In the genomic region with DNA sequence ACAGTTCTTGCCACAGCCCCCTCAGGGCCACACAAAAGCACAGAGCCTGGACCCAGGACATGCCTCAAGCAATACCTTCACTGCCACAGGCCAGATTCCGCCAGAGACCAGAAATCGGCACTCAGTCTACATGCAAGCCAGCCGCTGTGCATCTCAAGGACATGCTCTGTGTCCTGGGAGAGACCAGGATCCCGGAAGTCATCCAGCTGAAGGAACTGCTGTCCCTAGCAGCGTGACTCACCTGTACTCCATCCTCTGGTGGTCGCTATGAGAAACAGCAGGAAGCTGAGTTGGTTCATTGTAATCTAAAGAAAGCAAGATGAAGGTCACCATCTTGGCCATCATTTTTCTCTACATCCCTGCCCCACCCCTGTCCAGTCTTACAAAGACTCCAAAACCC, we compare ENCODE assay signal across 12 cellular contexts. TPM values are rescaled to one million over a fixed set of nuclear protein-coding genes. Genes with fewer than 3 reads are reported as not detected.
DNase-seq lines count a peak whose midpoint lies in the region; ATAC-seq and TF ChIP-seq lines count a peak whose summit lies in the region.
"Had no signal": no experiment of that assay in that cellular context is flagged by ENCODE, and none has a peak within 500 bp of the region (broad histone marks: within the 10 kb centered on the region; RNA-seq: fewer than 3 reads in every experiment).

No MANE protein-coding gene starts in this region.

- H3K4me1 Mint-ChIP-seq in WTC11 (0 out of 2 replicates have a peak, but pooled peaks cover 2% of the 10 kb centered on the region), neural progenitor cell (no peaks in the 10 kb centered on the region)

- H3K4me3 ChIP-seq in neural progenitor cell, result no peak overlapping the region
- H3K4me3 ChIP-seq: SJSA1 had no signal

- H3K79me2 ChIP-seq in neural progenitor cell (ENCODE audit: low read depth), result no peaks in the 10 kb centered on the region

- no peak overlapping the region for H3K27ac ChIP-seq in neural progenitor cell
- H3K27ac ChIP-seq: SJSA1 had no signal

- H3K36me3 Mint-ChIP-seq in WTC11 (no peaks in the 10 kb centered on the region), neural progenitor cell (no peaks in the 10 kb centered on the region)

- H3K4me1 ChIP-seq in neural progenitor cell, result no peaks in the 10 kb centered on the region
- H3K4me1 ChIP-seq: SJSA1 had no signal

- H3K4me3 Mint-ChIP-seq in WTC11, result no peak overlapping the region
- H3K4me3 Mint-ChIP-seq in neural progenitor cell, result no peak overlapping the region

- H2AFZ ChIP-seq in neural progenitor cell (replicated peaks), result no peak overlapping the region

- H3F3A ChIP-seq in neural progenitor cell (ENCODE audit: low read depth), result no peaks in the 10 kb centered on the region

- H3K4me2 ChIP-seq in neural progenitor cell, result no peak overlapping the region

- no peaks in the 10 kb centered on the region for H4K20me1 ChIP-seq in neural progenitor cell (ENCODE audit: low read depth)

- TF ChIP-seq CTCF in GM10266 (IDR thresholded peaks at IDR 0.05; ENCODE audit: control insufficient read depth, insufficient read depth, low read depth, missing control alignments) (peak; percentile 18), WTC11 (IDR thresholded peaks at IDR 0.05) (no peak), neural progenitor cell (IDR thresholded peaks at IDR 0.05) (peak; percentile 26)

- DNase-seq in GM10266 (ENCODE audit: extremely low spot score) (no peak), WTC11 (ENCODE audit: low spot score) (no peak), neural progenitor cell (ENCODE audit: low spot score) (peak; percentile 12), hepatic stellate cell (ENCODE audit: low spot score) (no peak), NCI-H510A (lab: John Stamatoyannopoulos, UW) (no peak)
- DNase-seq: aorta, NCI-H1694 had no signal

- CTCF ChIA-PET in WTC11 (lab: Charles Lee), result interaction anchor here (0.5 to 2.3 kb wide), 23 partner anchors 11 to 255 kb away, joined by 3 to 20 read pairs (median 5); partner anchors contain the start of gene ITLN2

- H3K36me3 ChIP-seq in neural progenitor cell, result no peaks in the 10 kb centered on the region
- H3K36me3 ChIP-seq: SJSA1 had no signal

- no peaks in the 10 kb centered on the region for H3K27me3 ChIP-seq in neural progenitor cell

- ATAC-seq in HG02571 (IDR thresholded peaks at IDR 0.05; ENCODE audit: unreplicated experiment), result peak; percentile 72
- peak; percentile 95 for ATAC-seq in WTC11
- no peak for ATAC-seq in GM21723 (IDR thresholded peaks at IDR 0.05; ENCODE audit: unreplicated experiment)
- no peak for ATAC-seq in HG02970 (IDR thresholded peaks at IDR 0.05; ENCODE audit: low FRiP score, unreplicated experiment)

- H3K27ac Mint-ChIP-seq in WTC11 (no peak overlapping the region), neural progenitor cell (no peak overlapping the region)

- H3K27me3 Mint-ChIP-seq in WTC11 (ENCODE audit: low read depth), result no peaks in the 10 kb centered on the region; the same call in 1 of the 2 replicates
- peaks cover 3% of the 10 kb centered on the region for H3K27me3 Mint-ChIP-seq in neural progenitor cell (ENCODE audit: insufficient read depth, low read depth)

- POLR2A ChIA-PET in WTC11 (lab: Charles Lee), result no interaction called here

- H3K9me3 Mint-ChIP-seq in WTC11 (no peaks in the 10 kb centered on the region), neural progenitor cell (no peaks in the 10 kb centered on the region)

- no peak overlapping the region for H3K9ac ChIP-seq in neural progenitor cell

- H3K9me3 ChIP-seq in neural progenitor cell (ENCODE audit: low read depth), result no peaks in the 10 kb centered on the region
- H3K9me3 ChIP-seq: SJSA1 had no signal

TF ChIP-seq in WTC11, 78 proteins besides CTCF, POLR2A, EP300 and RAD21:
- TF ChIP-seq, protein P1, sequence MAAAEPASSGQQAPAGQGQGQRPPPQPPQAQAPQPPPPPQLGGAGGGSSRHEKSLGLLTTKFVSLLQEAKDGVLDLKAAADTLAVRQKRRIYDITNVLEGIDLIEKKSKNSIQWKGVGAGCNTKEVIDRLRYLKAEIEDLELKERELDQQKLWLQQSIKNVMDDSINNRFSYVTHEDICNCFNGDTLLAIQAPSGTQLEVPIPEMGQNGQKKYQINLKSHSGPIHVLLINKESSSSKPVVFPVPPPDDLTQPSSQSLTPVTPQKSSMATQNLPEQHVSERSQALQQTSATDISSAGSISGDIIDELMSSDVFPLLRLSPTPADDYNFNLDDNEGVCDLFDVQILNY (CRISPR knock-in tag; IDR thresholded peaks at IDR 0.05), result no peak
- TF ChIP-seq ESRRA (CRISPR knock-in tag; IDR thresholded peaks at IDR 0.05; ENCODE audit: borderline replicate concordance) (no peak), KAT7 (CRISPR knock-in tag; IDR thresholded peaks at IDR 0.05; ENCODE audit: borderline replicate concordance) (no peak), ZNF396 (CRISPR knock-in tag; IDR thresholded peaks at IDR 0.05; ENCODE audit: borderline replicate concordance) (no peak), ZNF416 (CRISPR knock-in tag; IDR thresholded peaks at IDR 0.05) (no peak), NR2C2 (CRISPR knock-in tag; IDR thresholded peaks at IDR 0.05) (no peak), NR1H2 (CRISPR knock-in tag; IDR thresholded peaks at IDR 0.05) (no peak), HMGXB4 (CRISPR knock-in tag; IDR thresholded peaks at IDR 0.05) (no peak), SMAD3 (CRISPR knock-in tag; IDR thresholded peaks at IDR 0.05; ENCODE audit: borderline replicate concordance) (no peak), RELA (CRISPR knock-in tag; IDR thresholded peaks at IDR 0.05; ENCODE audit: borderline replicate concordance) (no peak)
- TF ChIP-seq, protein P2, sequence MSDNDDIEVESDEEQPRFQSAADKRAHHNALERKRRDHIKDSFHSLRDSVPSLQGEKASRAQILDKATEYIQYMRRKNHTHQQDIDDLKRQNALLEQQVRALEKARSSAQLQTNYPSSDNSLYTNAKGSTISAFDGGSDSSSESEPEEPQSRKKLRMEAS (CRISPR knock-in tag; IDR thresholded peaks at IDR 0.05), result no peak
- TF ChIP-seq, protein P3, sequence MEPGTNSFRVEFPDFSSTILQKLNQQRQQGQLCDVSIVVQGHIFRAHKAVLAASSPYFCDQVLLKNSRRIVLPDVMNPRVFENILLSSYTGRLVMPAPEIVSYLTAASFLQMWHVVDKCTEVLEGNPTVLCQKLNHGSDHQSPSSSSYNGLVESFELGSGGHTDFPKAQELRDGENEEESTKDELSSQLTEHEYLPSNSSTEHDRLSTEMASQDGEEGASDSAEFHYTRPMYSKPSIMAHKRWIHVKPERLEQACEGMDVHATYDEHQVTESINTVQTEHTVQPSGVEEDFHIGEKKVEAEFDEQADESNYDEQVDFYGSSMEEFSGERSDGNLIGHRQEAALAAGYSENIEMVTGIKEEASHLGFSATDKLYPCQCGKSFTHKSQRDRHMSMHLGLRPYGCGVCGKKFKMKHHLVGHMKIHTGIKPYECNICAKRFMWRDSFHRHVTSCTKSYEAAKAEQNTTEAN (CRISPR knock-in tag; IDR thresholded peaks at IDR 0.05), result no peak
- TF ChIP-seq, protein P4, sequence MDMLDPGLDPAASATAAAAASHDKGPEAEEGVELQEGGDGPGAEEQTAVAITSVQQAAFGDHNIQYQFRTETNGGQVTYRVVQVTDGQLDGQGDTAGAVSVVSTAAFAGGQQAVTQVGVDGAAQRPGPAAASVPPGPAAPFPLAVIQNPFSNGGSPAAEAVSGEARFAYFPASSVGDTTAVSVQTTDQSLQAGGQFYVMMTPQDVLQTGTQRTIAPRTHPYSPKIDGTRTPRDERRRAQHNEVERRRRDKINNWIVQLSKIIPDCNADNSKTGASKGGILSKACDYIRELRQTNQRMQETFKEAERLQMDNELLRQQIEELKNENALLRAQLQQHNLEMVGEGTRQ (CRISPR knock-in tag; IDR thresholded peaks at IDR 0.05), result no peak
- TF ChIP-seq, protein P5, sequence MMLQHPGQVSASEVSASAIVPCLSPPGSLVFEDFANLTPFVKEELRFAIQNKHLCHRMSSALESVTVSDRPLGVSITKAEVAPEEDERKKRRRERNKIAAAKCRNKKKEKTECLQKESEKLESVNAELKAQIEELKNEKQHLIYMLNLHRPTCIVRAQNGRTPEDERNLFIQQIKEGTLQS (CRISPR knock-in tag; conservative IDR thresholded peaks at IDR 0.05), result no peak

RNA-seq across cellular contexts. Expression of gene ITLN1, which starts 0.4 kb away (rescaled TPM):
- total RNA-seq in WTC11 (2021), result not detected in 3 replicates
- not detected in 2 replicates for total RNA-seq in neural progenitor cell (ENCODE audit: low replicate concordance)
- total RNA-seq: activated CD8-positive, alpha-beta memory T cell treated with anti-CD3 and anti-CD28 coated beads for 36 hours; SJSA1 had no signal

RNA-seq across cellular contexts. Expression of gene CD244, which starts 21.9 kb away (rescaled TPM):
- total RNA-seq in WTC11 (2021) (not detected in 3 replicates), neural progenitor cell (ENCODE audit: low replicate concordance) (not detected in 2 replicates)
- total RNA-seq: SJSA1 had no signal

Comparison
In these comparisons a context has a peak if more than half of its experiments do, and no peak if none do; other contexts are left out.
1. ATAC-seq: peak in HG02571 (single experiment) and WTC11 (single experiment); none in GM21723 (single experiment) and HG02970 (single experiment).